8 cellular contexts compared by ENCODE assay signal in the genomic region with DNA sequence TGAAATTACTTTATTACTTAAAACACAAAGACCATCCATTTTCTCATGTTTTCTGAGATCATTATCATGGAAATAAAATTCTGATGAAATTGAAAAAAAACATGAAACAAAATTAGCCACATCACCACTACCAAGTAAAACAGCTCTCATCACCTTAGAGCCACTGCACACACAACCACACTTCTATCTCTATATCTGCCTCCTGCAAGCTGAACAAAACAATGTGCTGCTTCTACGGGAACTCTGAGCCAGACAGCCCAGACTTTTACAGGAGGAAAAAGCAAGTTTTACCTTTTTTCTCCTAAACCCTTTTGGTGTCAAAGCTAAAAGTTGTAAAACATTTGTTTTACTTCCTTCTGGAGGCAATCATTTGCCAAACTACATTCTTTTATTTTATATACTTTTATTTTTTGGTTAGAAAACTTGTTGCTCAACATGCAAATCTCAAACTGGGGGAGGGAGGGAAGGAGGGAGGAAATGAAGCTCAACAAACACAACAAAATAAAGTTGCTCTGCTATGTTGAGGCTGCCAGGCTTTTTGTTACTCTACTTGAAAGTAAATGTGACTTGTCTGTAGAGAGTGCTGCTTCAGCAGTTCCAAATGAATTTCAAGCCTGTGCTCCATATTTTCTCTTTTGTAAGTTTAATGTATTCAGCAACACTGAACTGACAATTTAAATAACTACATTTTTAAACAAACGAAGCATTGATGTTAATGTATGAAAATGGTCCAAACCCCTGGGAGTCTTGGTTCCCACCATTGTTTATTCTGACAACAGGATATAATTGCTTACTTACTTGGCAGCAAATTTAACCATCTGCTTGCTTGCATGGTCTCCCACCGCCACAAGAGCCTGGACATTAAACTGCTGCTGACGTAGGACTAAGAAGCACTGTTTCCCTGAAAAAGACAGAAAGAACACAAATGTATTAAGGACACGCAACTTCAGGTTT. TPM values are rescaled to one million over a fixed set of nuclear protein-coding genes. Genes with fewer than 3 reads are reported as not detected.
DNase-seq lines count a peak whose midpoint lies in the region; ATAC-seq and TF ChIP-seq lines count a peak whose summit lies in the region.

No MANE protein-coding gene starts in this region.

- peak overlapping the region; percentile 57 for H2AFZ ChIP-seq in neuronal stem cell (ENCODE audit: low read length)

- TF ChIP-seq CTCF in cardiac fibroblast (IDR thresholded peaks at IDR 0.05; ENCODE audit: low read depth, low read length) (no peak), esophagus muscularis mucosa (IDR thresholded peaks at IDR 0.05) (no peak), ovary (IDR thresholded peaks at IDR 0.05) (no peak)

- H3K18ac ChIP-seq in neuronal stem cell (ENCODE audit: low read length) = no peak overlapping the region

- intact Hi-C loops in esophagus muscularis mucosa (cut with DNase I) (no loop called here), ovary (cut with DNase I) (no loop called here)

- no peak overlapping the region for H3K23ac ChIP-seq in neuronal stem cell (ENCODE audit: low read depth, low read length, poor library complexity)

- TF ChIP-seq EP300 in esophagus muscularis mucosa (IDR thresholded peaks at IDR 0.05) = no peak
- TF ChIP-seq EP300 in ovary (IDR thresholded peaks at IDR 0.05) = no peak

- no peak overlapping the region for H4K91ac ChIP-seq in neuronal stem cell (ENCODE audit: low read depth, low read length, poor library complexity)

- H3K4me3 ChIP-seq in cardiac fibroblast (replicated peaks in 1 of 2; ENCODE audit: low read depth in 2 of 2, low read length in 2 of 2) (no peak overlapping the region), neuronal stem cell (ENCODE audit: low read length in 2 of 2) (no peak overlapping the region), esophagus muscularis mucosa (no peak overlapping the region), ovary (no peak overlapping the region)

- H3K4me1 ChIP-seq in neuronal stem cell (ENCODE audit: control insufficient read depth in 2 of 2, insufficient read depth in 1 of 2, low read depth in 1 of 2, low read length in 2 of 2) (peaks cover 7 to 17% of the 10 kb centered on the region in 2 donors), esophagus muscularis mucosa (peaks cover 9 to 39% (median 34%) of the 10 kb centered on the region in 4 donors), ovary (ENCODE audit: insufficient read depth) (peaks cover 2% of the 10 kb centered on the region)

- no peaks in the 10 kb centered on the region for H3K79me1 ChIP-seq in neuronal stem cell (ENCODE audit: low read depth, low read length)

- TF ChIP-seq POLR2A in esophagus muscularis mucosa (IDR thresholded peaks at IDR 0.05; ENCODE audit: low read depth) (no peak), ovary (IDR thresholded peaks at IDR 0.05) (no peak)

- no peak overlapping the region for H3K14ac ChIP-seq in neuronal stem cell (ENCODE audit: low read length)

- H3K9ac ChIP-seq in neuronal stem cell (ENCODE audit: low read depth, low read length, poor library complexity) = no peak overlapping the region

- no peak overlapping the region for H3K4me2 ChIP-seq in neuronal stem cell (ENCODE audit: insufficient read depth, low read length, poor library complexity, severe bottlenecking)

- H2BK12ac ChIP-seq in neuronal stem cell (ENCODE audit: low read length) = no peak overlapping the region

- WGBS in neuronal stem cell (ENCODE audit: extremely low coverage in 2 of 2, insufficient read length in 2 of 2, insufficient replicate concordance in 1 of 2), 2 donors = no CpG with 5 or more reads among the region's 5 CpGs
- 61% methylated on average over 5 of the region's 5 CpGs for WGBS in esophagus muscularis mucosa
- 33 to 51% (median 46%) methylated on average over 5 of the region's 5 CpGs for WGBS in ovary, 3 donors

- H3K27me3 ChIP-seq in neuronal stem cell (ENCODE audit: control insufficient read depth in 3 of 3, insufficient read depth in 3 of 3, low read depth in 1 of 3, low read length in 3 of 3) (no peaks in the 10 kb centered on the region), esophagus muscularis mucosa (no peaks in the 10 kb centered on the region), ovary (no peaks in the 10 kb centered on the region)

- H3K9me3 ChIP-seq in neuronal stem cell (replicated peaks in 1 of 2; ENCODE audit: control insufficient read depth in 2 of 2, insufficient read depth in 1 of 2, low read depth in 1 of 2, low read length in 2 of 2) (no peaks in the 10 kb centered on the region), esophagus muscularis mucosa (no peaks in the 10 kb centered on the region), ovary (no peaks in the 10 kb centered on the region)

- peak overlapping the region; percentile 54 for H3K27ac ChIP-seq in neuronal stem cell (replicated peaks; ENCODE audit: low read length)
- H3K27ac ChIP-seq in esophagus muscularis mucosa (replicated peaks in 1 of 4) = peak overlapping the region in 1 of 4 donors; percentile 23
- no peak overlapping the region for H3K27ac ChIP-seq in ovary

- peak; percentile 85 for DNase-seq in G401 (ENCODE audit: low spot score)
- DNase-seq in NCI-H2081 (lab: John Stamatoyannopoulos, UW) = peak; percentile 70 to 89
- peak; percentile 51 to 67 for DNase-seq in cardiac fibroblast (ENCODE audit: low read depth in 2 of 2)
- DNase-seq in neuronal stem cell (ENCODE audit: low spot score) = no peak
- no peak for DNase-seq in stimulated activated CD4-positive, alpha-beta T cell treated with anti-CD3 and anti-CD28 coated beads, Interleukin-2, amount 100 ng/mL, for 48 hours
- no peak for DNase-seq in esophagus muscularis mucosa (ENCODE audit: extremely low spot score)
- DNase-seq in ovary = no peak

- no peak overlapping the region for H2BK5ac ChIP-seq in neuronal stem cell (ENCODE audit: low read length)

- H2AK5ac ChIP-seq in neuronal stem cell (ENCODE audit: low read depth, low read length) = no peak overlapping the region

- no peak overlapping the region for H3K4ac ChIP-seq in neuronal stem cell (ENCODE audit: low read length)

- in situ Hi-C loops in G401 (cut with HindIII; ENCODE audit: low sequenced_read_pairs) = no loop called here

- H2BK15ac ChIP-seq in neuronal stem cell (ENCODE audit: low read length) = no peak overlapping the region

- no peak for ATAC-seq in HG03175 (IDR thresholded peaks at IDR 0.05; ENCODE audit: unreplicated experiment)

- H3K36me3 ChIP-seq in neuronal stem cell (replicated peaks in 1 of 2; ENCODE audit: control insufficient read depth in 2 of 2, insufficient read depth in 2 of 2, low read length in 2 of 2) = peaks cover 0 to 29% of the 10 kb centered on the region in 2 donors
- peaks cover 0 to 10% (median 0%) of the 10 kb centered on the region in 4 donors for H3K36me3 ChIP-seq in esophagus muscularis mucosa
- H3K36me3 ChIP-seq in ovary = no peaks in the 10 kb centered on the region

- H2BK120ac ChIP-seq in neuronal stem cell (ENCODE audit: low read depth, low read length) = no peak overlapping the region

- H4K8ac ChIP-seq in neuronal stem cell (ENCODE audit: low read depth, low read length) = no peak overlapping the region

RNA-seq across cellular contexts. Expression of gene DARS1, which starts 24.6 kb away (rescaled TPM):
- total RNA-seq in G401 (2014; rRNA removed; shearing (Covaris generic)) = 89.1 and 113 TPM in 2 replicates
- polyA plus RNA-seq in neuronal stem cell (2013, experiment 1 of 2) = 114 TPM
- polyA plus RNA-seq in neuronal stem cell (2013, experiment 2 of 2) = 104 TPM
- total RNA-seq in esophagus muscularis mucosa (100 to 1,000 TPM in 3 of 4 donors, 10 to 100 TPM in 1; 98.8 to 129 (median 121) TPM), ovary (10 to 100 TPM; 58.9 to 79.5 (median 69.7) TPM)
- polyA plus RNA-seq in ovary = 10 to 100 TPM; 55.2 to 70.7 TPM

Comparison
In these comparisons a context has a peak if more than half of its experiments do, and no peak if none do; other contexts are left out.
1. DNase-seq: peak in G401 (single experiment), NCI-H2081 (2 of 2) and cardiac fibroblast (2 of 2); none in neuronal stem cell (single experiment), stimulated activated CD4-positive, alpha-beta T cell treated with anti-CD3 and anti-CD28 coated beads, Interleukin-2, amount 100 ng/mL, for 48 hours (0 of 2), esophagus muscularis mucosa (single experiment) and ovary (0 of 5).